ENCODE assay signal across 24 cellular contexts in the genomic region with DNA sequence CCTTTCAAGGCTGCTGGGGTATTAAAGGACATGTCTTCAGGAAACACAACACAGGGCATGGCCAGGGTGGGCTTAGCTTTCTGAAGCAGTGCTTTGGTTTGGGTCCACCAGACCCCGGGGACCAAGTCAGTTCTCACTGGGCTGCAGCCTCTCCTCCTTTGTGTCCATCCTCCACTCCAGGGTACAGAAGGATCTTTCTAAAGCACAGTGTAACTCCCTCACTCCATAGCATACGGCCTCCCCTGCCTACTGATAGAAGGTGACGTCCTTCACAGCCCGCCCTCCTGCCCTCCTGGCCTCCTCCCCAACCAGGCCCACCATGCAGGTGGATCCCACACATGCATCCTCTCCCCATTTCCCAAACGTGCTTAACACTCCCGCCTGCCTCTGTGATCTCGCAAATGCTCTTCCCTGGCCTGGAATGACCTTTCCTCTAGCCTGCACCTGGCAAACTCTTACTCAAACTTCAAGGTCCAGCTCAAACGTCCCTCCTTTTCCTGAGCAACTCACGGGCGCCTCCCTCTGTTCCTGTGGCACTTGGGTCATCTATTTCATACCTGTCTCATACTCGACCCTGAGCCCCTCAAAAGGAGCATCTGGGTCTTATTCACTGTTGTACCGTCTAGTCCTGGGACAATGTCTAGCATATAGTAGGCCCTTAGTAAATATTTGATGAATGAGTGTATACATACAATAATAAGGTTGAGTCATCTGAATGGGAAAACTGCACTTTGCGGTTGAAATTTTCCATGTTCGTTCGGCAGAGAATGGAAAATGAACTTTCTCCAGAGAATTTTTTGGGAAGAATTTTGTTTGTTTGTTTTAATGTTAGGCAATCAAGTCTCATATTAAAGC.
DNase-seq lines count a peak whose midpoint lies in the region; ATAC-seq and TF ChIP-seq lines count a peak whose summit lies in the region.
"Had no signal": no experiment of that assay in that cellular context is flagged by ENCODE, and none has a peak within 500 bp of the region (broad histone marks: within the 10 kb centered on the region; RNA-seq: fewer than 3 reads in every experiment).

No MANE protein-coding gene starts in this region.

- WGBS in trophoblast cell (ENCODE audit: extremely low coverage, insufficient coverage, insufficient read length): no CpG with 5 or more reads among the region's 15 CpGs

- DNase-seq in Daoy (ENCODE audit: low read depth) (peak; percentile 41), astrocyte of the spinal cord (ENCODE audit: low read depth, low spot score) (peak; percentile 60), trophoblast cell (no peak), GM03348 (ENCODE audit: low spot score) (no peak), gastrocnemius medialis (no peak)
- no peak for DNase-seq in activated CD8-positive, alpha-beta memory T cell treated with anti-CD3 and anti-CD28 coated beads, Interleukin-2, amount 50 U/mL, for 48 hours
- DNase-seq: activated CD4-positive, alpha-beta memory T cell treated with anti-CD3 and anti-CD28 coated beads for 36 hours; activated CD4-positive, CD25-positive, alpha-beta regulatory T cell treated with anti-CD3 and anti-CD28 coated beads, Interleukin-2, amount 50 U/mL, for 72 hours; activated CD8-positive, alpha-beta memory T cell treated with anti-CD3 and anti-CD28 coated beads, Interleukin-2, amount 50 U/mL, for 4 hours; Karpas-422; MV-4-11; NCI-H1436 treated with DMSO at 0.1 percent for 48 hours; SHP77 treated with DMSO at 0.1 percent for 48 hours; stimulated activated CD4-positive, alpha-beta T cell treated with anti-CD3 and anti-CD28 coated beads, Interleukin-12 subunit alpha, Interleukin-12 subunit beta, amount 100 ng/mL, for 4 hours; stimulated activated CD4-positive, alpha-beta T cell treated with anti-CD3 and anti-CD28 coated beads, Interleukin-4, amount 100 ng/mL, for 1 hour; T-cell; upper lobe of left lung had no signal

- no peak overlapping the region for H3K27ac ChIP-seq in OCI-LY3 (ENCODE audit: low read length)
- no peak overlapping the region for H3K27ac ChIP-seq in trophoblast cell (ENCODE audit: low read depth, low read length)
- H3K27ac ChIP-seq in gastrocnemius medialis: no peak overlapping the region
- H3K27ac ChIP-seq: gastroesophageal sphincter, hepatocyte, upper lobe of left lung had no signal

- in situ Hi-C loops in astrocyte of the spinal cord (cut with HindIII; ENCODE audit: low sequenced_read_pairs) (no loop called here), gastrocnemius medialis (cut with MboI; ENCODE audit: low sequenced_read_pairs in 4 of 4) (no loop called here)

- H3K14ac ChIP-seq in trophoblast cell (ENCODE audit: low read length): no peak overlapping the region

- H3K9me3 ChIP-seq in OCI-LY3 (ENCODE audit: insufficient read depth, low read length) (0 out of 2 replicates have a peak, but pooled peaks cover 3% of the 10 kb centered on the region), trophoblast cell (ENCODE audit: insufficient read depth, low read depth, low read length) (peaks cover 3% of the 10 kb centered on the region), gastrocnemius medialis (no peaks in the 10 kb centered on the region)
- H3K9me3 ChIP-seq: upper lobe of left lung had no signal

- no peak overlapping the region for H2BK120ac ChIP-seq in trophoblast cell (ENCODE audit: insufficient read depth, low read length, poor library complexity)

- H3K36me3 ChIP-seq in OCI-LY3 (replicated peaks; ENCODE audit: low read depth, low read length): no peaks in the 10 kb centered on the region
- H3K36me3 ChIP-seq in trophoblast cell (ENCODE audit: control insufficient read depth in 1 of 2, insufficient read depth in 2 of 2, low read length in 2 of 2): no peaks in the 10 kb centered on the region
- H3K36me3 ChIP-seq in gastrocnemius medialis: no peaks in the 10 kb centered on the region
- H3K36me3 ChIP-seq: upper lobe of left lung had no signal

- intact Hi-C loops in gastrocnemius medialis (cut with DNase I; ENCODE audit: low total_unique reads): no loop called here

- H3K79me2 ChIP-seq in OCI-LY3 (ENCODE audit: low read length): no peaks in the 10 kb centered on the region
- no peaks in the 10 kb centered on the region for H3K79me2 ChIP-seq in trophoblast cell (ENCODE audit: control insufficient read depth, insufficient read depth, low read length, poor library complexity)
- H3K79me2 ChIP-seq: hepatocyte had no signal

- H3K9ac ChIP-seq in OCI-LY3 (ENCODE audit: low read length) (no peak overlapping the region), trophoblast cell (ENCODE audit: low read length) (no peak overlapping the region)

- H2BK5ac ChIP-seq in trophoblast cell (ENCODE audit: low read depth, low read length, poor library complexity): no peak overlapping the region

- no peak for ATAC-seq in gastrocnemius medialis
- ATAC-seq: activated naive CD4-positive, alpha-beta T cell treated with anti-CD3 and anti-CD28 coated beads, Interleukin-2, amount 50 U/mL, for 72 hours; activated T-helper 17 cell treated with anti-CD3 and anti-CD28 coated beads, Interleukin-2, amount 50 U/mL, for 72 hours; gastroesophageal sphincter; sciatic nerve; stimulated activated effector memory CD8-positive, alpha-beta T cell treated with anti-CD3 and anti-CD28 coated beads, Interleukin-12 subunit alpha, Interleukin-12 subunit beta, amount 100 ng/mL, for 72 hours; T-cell had no signal

- H3K27me3 ChIP-seq in OCI-LY3 (ENCODE audit: low read depth, low read length): peaks cover 9% of the 10 kb centered on the region
- no peaks in the 10 kb centered on the region for H3K27me3 ChIP-seq in trophoblast cell (ENCODE audit: insufficient read depth, low read length)
- no peaks in the 10 kb centered on the region for H3K27me3 ChIP-seq in gastrocnemius medialis
- H3K27me3 ChIP-seq: gastroesophageal sphincter, hepatocyte, upper lobe of left lung had no signal

- TF ChIP-seq POLR2A in gastrocnemius medialis (IDR thresholded peaks at IDR 0.05): no peak

- no peak overlapping the region for H4K12ac ChIP-seq in trophoblast cell (ENCODE audit: low read depth, low read length)

- H3K4me3 ChIP-seq in OCI-LY3 (ENCODE audit: low read length): no peak overlapping the region
- no peak overlapping the region for H3K4me3 ChIP-seq in astrocyte of the spinal cord (ENCODE audit: low read depth, low read length)
- H3K4me3 ChIP-seq in trophoblast cell (ENCODE audit: low read depth, low read length): peak overlapping the region; percentile 39
- no peak overlapping the region for H3K4me3 ChIP-seq in gastrocnemius medialis
- H3K4me3 ChIP-seq: gastroesophageal sphincter, hepatocyte, upper lobe of left lung had no signal

- no peaks in the 10 kb centered on the region for H3K79me1 ChIP-seq in trophoblast cell (ENCODE audit: low read length)

- H3K23ac ChIP-seq in trophoblast cell (ENCODE audit: low read length): no peak overlapping the region

- H3K4me1 ChIP-seq in OCI-LY3 (ENCODE audit: low read length): no peaks in the 10 kb centered on the region
- no peaks in the 10 kb centered on the region for H3K4me1 ChIP-seq in trophoblast cell (ENCODE audit: control insufficient read depth in 1 of 2, insufficient read depth in 2 of 2, low read length in 2 of 2)
- H3K4me1 ChIP-seq in gastrocnemius medialis: no peaks in the 10 kb centered on the region
- H3K4me1 ChIP-seq: gastroesophageal sphincter, upper lobe of left lung had no signal

- H3K4ac ChIP-seq in trophoblast cell (ENCODE audit: low read depth, low read length): no peak overlapping the region

- no peak overlapping the region for H4K8ac ChIP-seq in trophoblast cell (ENCODE audit: low read depth, low read length)

- no peak overlapping the region for H2AFZ ChIP-seq in OCI-LY3 (ENCODE audit: low read depth, low read length)
- H2AFZ ChIP-seq in trophoblast cell (ENCODE audit: insufficient read depth, low read length, poor library complexity): no peak overlapping the region
- H2AFZ ChIP-seq: hepatocyte had no signal

- no peak overlapping the region for H4K91ac ChIP-seq in trophoblast cell (ENCODE audit: low read depth, low read length)

- H2BK12ac ChIP-seq in trophoblast cell (ENCODE audit: low read length): no peak overlapping the region

- H3K18ac ChIP-seq in trophoblast cell (ENCODE audit: low read length): no peak overlapping the region

- H4K20me1 ChIP-seq in OCI-LY3 (ENCODE audit: insufficient read depth, low read length): no peaks in the 10 kb centered on the region

- H2AK5ac ChIP-seq in trophoblast cell (ENCODE audit: low read length): no peak overlapping the region

- peak; percentile 26; the same call in 1 of the 2 replicates for TF ChIP-seq CTCF in OCI-LY3 (IDR thresholded peaks at IDR 0.05; ENCODE audit: low read depth, low read length)
- TF ChIP-seq CTCF in astrocyte of the spinal cord (IDR thresholded peaks at IDR 0.05; ENCODE audit: low read depth, low read length): no peak
- TF ChIP-seq CTCF in gastrocnemius medialis (IDR thresholded peaks at IDR 0.05 in 4 of 5, conservative IDR thresholded peaks at IDR 0.05 in 1 of 5): no peak

- H3K4me2 ChIP-seq in OCI-LY3 (ENCODE audit: low read length): no peak overlapping the region
- H3K4me2 ChIP-seq in trophoblast cell (ENCODE audit: low read length): no peak overlapping the region
- H3K4me2 ChIP-seq: hepatocyte had no signal

Comparison
In these comparisons a context has a peak if more than half of its experiments do, and no peak if none do; other contexts are left out.
1. DNase-seq: peak in Daoy (single experiment) and astrocyte of the spinal cord (single experiment); none in trophoblast cell (0 of 2), activated CD8-positive, alpha-beta memory T cell treated with anti-CD3 and anti-CD28 coated beads, Interleukin-2, amount 50 U/mL, for 48 hours (single experiment), GM03348 (single experiment) and gastrocnemius medialis (0 of 2).